1 cellular context compared by ENCODE assay signal in genomic region chr7:94382155-94382554, GRCh38.
A peak's percentile ranks its signal among the peaks of the same experiment; 100 is the strongest.
TF ChIP-seq lines count a peak whose summit lies in the region.

No MANE protein-coding gene starts in this region.

TF ChIP-seq in SK-N-SH, 30 proteins besides CTCF, POLR2A, EP300 and RAD21 (continued from another document):
- TF ChIP-seq POLR2AphosphoS5 (IDR thresholded peaks at IDR 0.05; ENCODE audit: low read depth, low read length), result peak; percentile 19; the same call in 1 of the 2 replicates
- peak; percentile 26; the same call in 1 of the 2 replicates for TF ChIP-seq NRF1 (IDR thresholded peaks at IDR 0.05; ENCODE audit: low read depth, low read length)
- TF ChIP-seq FOXJ3 (CRISPR knock-in tag; IDR thresholded peaks at IDR 0.05), result no peak
- peak; percentile 91 for TF ChIP-seq FOSL2 (IDR thresholded peaks at IDR 0.05; ENCODE audit: borderline replicate concordance, low read depth)
- no peak for TF ChIP-seq RXRA (IDR thresholded peaks at IDR 0.05; ENCODE audit: borderline replicate concordance, low read depth)
- TF ChIP-seq USF1 (IDR thresholded peaks at IDR 0.05; ENCODE audit: borderline replicate concordance, low read depth), result no peak
- no peak for TF ChIP-seq TEAD4 (IDR thresholded peaks at IDR 0.05; ENCODE audit: borderline replicate concordance, insufficient read depth)
- TF ChIP-seq MAX (IDR thresholded peaks at IDR 0.05; ENCODE audit: low read depth), result no peak; the same call in 1 of the 2 replicates
- no peak for TF ChIP-seq TAF1 (IDR thresholded peaks at IDR 0.05; ENCODE audit: borderline replicate concordance, low read depth, low read length)
- TF ChIP-seq FOXM1 (IDR thresholded peaks at IDR 0.05; ENCODE audit: low read depth), result no peak
- no peak for TF ChIP-seq RCOR1 (IDR thresholded peaks at IDR 0.05; ENCODE audit: low read length)
- TF ChIP-seq JUND (IDR thresholded peaks at IDR 0.05), result peak; percentile 88
- peak; percentile 79 for TF ChIP-seq TCF12 (IDR thresholded peaks at IDR 0.05)
